1 cellular context compared by ENCODE assay signal in the genomic region with DNA sequence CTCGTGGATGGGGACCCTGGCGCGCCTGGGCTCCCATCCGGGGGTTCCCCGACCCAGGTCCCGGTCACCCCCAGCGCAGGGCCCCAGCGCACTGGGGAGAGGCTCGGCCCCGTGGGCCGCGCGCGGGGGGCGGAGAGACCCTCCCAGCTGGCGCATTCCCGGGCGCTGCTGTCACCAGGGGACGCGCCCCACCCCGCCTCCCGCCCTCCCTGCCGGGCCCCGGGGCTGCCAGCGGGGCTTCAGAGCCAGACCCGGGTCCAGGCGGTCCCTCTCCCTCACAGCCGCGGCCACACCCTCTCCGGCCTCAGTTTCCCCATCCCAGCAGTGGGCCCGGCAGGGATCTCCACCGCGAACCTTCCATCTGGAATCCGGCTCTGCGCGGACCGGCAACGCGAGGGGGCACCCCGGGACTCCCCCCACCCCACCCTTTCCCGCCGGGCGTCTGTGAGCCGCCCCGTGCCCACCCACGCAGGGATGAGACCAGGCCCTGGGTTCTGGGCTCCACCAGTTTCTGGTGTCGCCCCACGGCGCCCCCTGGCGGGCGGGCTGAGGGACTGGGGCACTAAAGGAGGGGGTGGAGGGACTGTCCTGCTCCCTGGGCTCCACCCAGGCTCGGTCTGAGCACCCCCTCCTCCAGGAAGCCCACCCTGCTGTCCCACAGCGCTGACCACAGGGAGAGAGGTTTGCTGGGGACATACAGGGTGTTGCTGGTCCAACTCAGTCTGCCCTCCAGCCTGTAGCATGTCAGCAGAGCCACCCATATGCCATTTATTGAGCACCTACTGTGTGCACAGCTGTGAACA.
TF ChIP-seq lines count a peak whose summit lies in the region.

No MANE protein-coding gene starts in this region.

TF ChIP-seq in GM23338, 12 proteins besides CTCF, POLR2A, EP300 and RAD21 (continued from another document):
- TF ChIP-seq ZNF462 (CRISPR knock-in tag; IDR thresholded peaks at IDR 0.05), result no peak
- no peak for TF ChIP-seq POLR2AphosphoS5 (IDR thresholded peaks at IDR 0.05; ENCODE audit: low read depth)
- TF ChIP-seq EZH2phosphoT487 (IDR thresholded peaks at IDR 0.05; ENCODE audit: unreplicated experiment), result no peak
- TF ChIP-seq ZNF331 (CRISPR knock-in tag; IDR thresholded peaks at IDR 0.05; ENCODE audit: low read depth), result no peak
- no peak for TF ChIP-seq ZNF114 (CRISPR knock-in tag; IDR thresholded peaks at IDR 0.05)
- TF ChIP-seq STAT1 (IDR thresholded peaks at IDR 0.05; ENCODE audit: unreplicated experiment), result no peak
- TF ChIP-seq, protein P1, sequence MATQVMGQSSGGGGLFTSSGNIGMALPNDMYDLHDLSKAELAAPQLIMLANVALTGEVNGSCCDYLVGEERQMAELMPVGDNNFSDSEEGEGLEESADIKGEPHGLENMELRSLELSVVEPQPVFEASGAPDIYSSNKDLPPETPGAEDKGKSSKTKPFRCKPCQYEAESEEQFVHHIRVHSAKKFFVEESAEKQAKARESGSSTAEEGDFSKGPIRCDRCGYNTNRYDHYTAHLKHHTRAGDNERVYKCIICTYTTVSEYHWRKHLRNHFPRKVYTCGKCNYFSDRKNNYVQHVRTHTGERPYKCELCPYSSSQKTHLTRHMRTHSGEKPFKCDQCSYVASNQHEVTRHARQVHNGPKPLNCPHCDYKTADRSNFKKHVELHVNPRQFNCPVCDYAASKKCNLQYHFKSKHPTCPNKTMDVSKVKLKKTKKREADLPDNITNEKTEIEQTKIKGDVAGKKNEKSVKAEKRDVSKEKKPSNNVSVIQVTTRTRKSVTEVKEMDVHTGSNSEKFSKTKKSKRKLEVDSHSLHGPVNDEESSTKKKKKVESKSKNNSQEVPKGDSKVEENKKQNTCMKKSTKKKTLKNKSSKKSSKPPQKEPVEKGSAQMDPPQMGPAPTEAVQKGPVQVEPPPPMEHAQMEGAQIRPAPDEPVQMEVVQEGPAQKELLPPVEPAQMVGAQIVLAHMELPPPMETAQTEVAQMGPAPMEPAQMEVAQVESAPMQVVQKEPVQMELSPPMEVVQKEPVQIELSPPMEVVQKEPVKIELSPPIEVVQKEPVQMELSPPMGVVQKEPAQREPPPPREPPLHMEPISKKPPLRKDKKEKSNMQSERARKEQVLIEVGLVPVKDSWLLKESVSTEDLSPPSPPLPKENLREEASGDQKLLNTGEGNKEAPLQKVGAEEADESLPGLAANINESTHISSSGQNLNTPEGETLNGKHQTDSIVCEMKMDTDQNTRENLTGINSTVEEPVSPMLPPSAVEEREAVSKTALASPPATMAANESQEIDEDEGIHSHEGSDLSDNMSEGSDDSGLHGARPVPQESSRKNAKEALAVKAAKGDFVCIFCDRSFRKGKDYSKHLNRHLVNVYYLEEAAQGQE (IDR thresholded peaks at IDR 0.05; ENCODE audit: unreplicated experiment), result no peak
- TF ChIP-seq EZH2 (IDR thresholded peaks at IDR 0.05; ENCODE audit: low read depth, unreplicated experiment), result no peak
